ENCODE assay signal across 12 cellular contexts in the genomic region with DNA sequence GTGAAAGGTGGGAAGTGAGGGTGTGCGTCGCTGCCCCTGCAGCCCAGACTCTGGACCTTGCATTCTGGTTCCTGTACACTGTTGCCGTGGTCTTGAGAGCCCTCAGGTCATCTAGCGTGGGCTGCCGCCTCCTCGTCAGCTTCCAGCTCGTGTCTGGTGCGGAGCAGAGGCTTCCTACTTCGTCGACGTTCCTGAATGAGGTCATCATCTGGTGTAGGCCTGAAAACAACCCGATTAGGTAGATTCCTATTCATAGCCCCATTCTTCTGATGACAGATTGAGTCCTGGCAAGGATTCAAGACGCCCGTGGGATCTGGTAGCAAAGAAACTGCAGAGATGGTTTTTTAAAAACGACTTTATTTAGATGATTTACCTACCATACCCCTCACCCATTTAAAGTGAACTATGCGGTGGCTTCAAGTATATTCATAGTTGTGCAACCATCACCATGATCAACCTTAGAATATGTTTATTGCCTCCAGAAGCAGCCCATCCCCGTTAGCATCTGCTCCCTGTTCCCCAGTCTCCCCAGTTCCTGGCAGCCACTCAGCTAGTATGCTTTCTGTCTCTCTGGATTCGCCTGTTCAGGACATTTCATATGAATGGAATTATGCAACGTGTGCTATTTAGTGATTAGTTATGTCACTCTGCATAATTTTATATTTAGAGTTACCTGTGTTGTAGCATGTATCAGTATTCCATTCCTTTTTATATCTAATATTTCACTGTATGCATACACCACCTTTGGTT. TPM values are rescaled to one million over a fixed set of nuclear protein-coding genes. Genes with fewer than 3 reads are reported as not detected.
DNase-seq lines count a peak whose midpoint lies in the region; ATAC-seq and FAIRE-seq lines count a peak whose summit lies in the region.
"Had no signal": no experiment of that assay in that cellular context is flagged by ENCODE, and none has a peak within 500 bp of the region (broad histone marks: within the 10 kb centered on the region; RNA-seq: fewer than 3 reads in every experiment).

No MANE protein-coding gene starts in this region.

- no peaks in the 10 kb centered on the region for H3K9me3 Mint-ChIP-seq in CD8-positive, alpha-beta memory T cell

- H3K36me3 ChIP-seq in CD8-positive, alpha-beta memory T cell (ENCODE audit: insufficient read depth, low read length) = peaks cover 15% of the 10 kb centered on the region
- peaks cover 26% of the 10 kb centered on the region for H3K36me3 ChIP-seq in muscle layer of colon (ENCODE audit: insufficient read depth, low read length)

- CTCF ChIA-PET in CD8-positive, alpha-beta memory T cell (lab: Charles Lee) = interaction anchor here (0.6 kb wide), 1 partner anchor 15 kb away, joined by 3 read pairs; no protein-coding TSS in a partner anchor

- peak overlapping the region in 7 of 8 donors; percentile 44 to 87 (median 75) for H3K27ac Mint-ChIP-seq in CD8-positive, alpha-beta memory T cell

- no peak for ATAC-seq in HG02798 (IDR thresholded peaks at IDR 0.05; ENCODE audit: poor library complexity, unreplicated experiment)
- no peak for ATAC-seq in HG03521 (IDR thresholded peaks at IDR 0.05; ENCODE audit: unreplicated experiment)
- ATAC-seq: HCT116 had no signal

- H3K27me3 Mint-ChIP-seq in CD8-positive, alpha-beta memory T cell = no peaks in the 10 kb centered on the region

- DNase-seq in Ammon's horn (ENCODE audit: low spot score) (peak; percentile 68), HTR-8/SVneo (ENCODE audit: insufficient read length, low spot score) (no peak), NCI-H82 (lab: John Stamatoyannopoulos, UW) (no peak)
- DNase-seq in CD8-positive, alpha-beta memory T cell = no peak
- DNase-seq: AML-193, DMS79, NCI-H1092 treated with DMSO at 0.1 percent for 48 hours had no signal

- H3K27me3 ChIP-seq in CD8-positive, alpha-beta memory T cell (ENCODE audit: insufficient read depth, low read length, poor library complexity, severe bottlenecking) = no peaks in the 10 kb centered on the region
- no peaks in the 10 kb centered on the region for H3K27me3 ChIP-seq in muscle layer of colon (ENCODE audit: control insufficient read depth in 1 of 2, insufficient read depth in 2 of 2, low read length in 2 of 2)

- H3K4me1 ChIP-seq in CD8-positive, alpha-beta memory T cell (ENCODE audit: insufficient read depth, low read length) = peaks cover 13% of the 10 kb centered on the region
- peaks cover 55% of the 10 kb centered on the region for H3K4me1 ChIP-seq in muscle layer of colon (ENCODE audit: insufficient read depth, low read length)

- H3K4me3 Mint-ChIP-seq in CD8-positive, alpha-beta memory T cell = peak overlapping the region in 2 of 7 donors; percentile 10 to 33

- H3K9ac ChIP-seq in muscle layer of colon (ENCODE audit: low read length) = peak overlapping the region; percentile 28

- peaks cover 0 to 80% (median 17%) of the 10 kb centered on the region in 3 donors for H3K36me3 Mint-ChIP-seq in CD8-positive, alpha-beta memory T cell

- no peaks in the 10 kb centered on the region for H3K9me3 ChIP-seq in CD8-positive, alpha-beta memory T cell (ENCODE audit: low read length)
- H3K9me3 ChIP-seq in muscle layer of colon (ENCODE audit: low read length) = no peaks in the 10 kb centered on the region

- peaks cover 37 to 58% (median 52%) of the 10 kb centered on the region in 3 donors for H3K4me1 Mint-ChIP-seq in CD8-positive, alpha-beta memory T cell

- POLR2A ChIA-PET in CD8-positive, alpha-beta memory T cell (lab: Charles Lee) = no interaction called here

- FAIRE-seq in HTR-8/SVneo (lab: Jason Lieb, UNC) = no peak

- no peak overlapping the region for H3K27ac ChIP-seq in CD8-positive, alpha-beta memory T cell (ENCODE audit: low read depth, low read length)
- H3K27ac ChIP-seq in cingulate gyrus (ENCODE audit: low read depth, low read length) = peak overlapping the region; percentile 63
- H3K27ac ChIP-seq in muscle layer of colon (ENCODE audit: low read depth, low read length) = peak overlapping the region; percentile 88

- H3K4me3 ChIP-seq in CD8-positive, alpha-beta memory T cell (ENCODE audit: low read length) = no peak overlapping the region
- H3K4me3 ChIP-seq in muscle layer of colon (ENCODE audit: low read depth in 1 of 2, low read length in 2 of 2) = peak overlapping the region; percentile 14 to 36

RNA-seq across cellular contexts. Expression of a gene that starts 13.8 kb away (rescaled TPM):
- 10 to 100 TPM; 19.9 to 20.7 TPM for total RNA-seq in CD8-positive, alpha-beta memory T cell
- 17.0 TPM for polyA plus RNA-seq in CD8-positive, alpha-beta memory T cell
